13 cellular contexts compared by ENCODE assay signal in the genomic region with DNA sequence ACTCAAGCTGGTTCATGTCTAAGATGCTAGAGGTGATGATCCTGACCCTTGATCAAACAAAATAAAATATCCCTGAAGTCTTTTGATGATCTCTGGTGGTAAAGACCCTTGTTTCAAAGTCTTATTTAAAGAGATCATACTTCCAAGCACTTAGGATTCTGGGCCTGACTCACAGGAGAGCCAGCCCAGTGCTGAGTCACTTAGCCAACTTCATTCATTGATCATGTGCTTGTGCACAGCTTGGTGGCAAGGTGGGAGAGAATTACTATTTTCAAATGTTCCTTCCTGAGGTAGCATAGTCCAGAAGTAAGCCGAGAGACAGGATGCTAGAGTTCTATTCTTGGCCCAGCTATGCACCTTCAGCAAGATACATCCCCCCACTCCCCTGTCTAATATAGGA. TPM values are rescaled to one million over a fixed set of nuclear protein-coding genes. Genes with fewer than 3 reads are reported as not detected.
DNase-seq lines count a peak whose midpoint lies in the region; ATAC-seq and TF ChIP-seq lines count a peak whose summit lies in the region.
"Had no signal": no experiment of that assay in that cellular context is flagged by ENCODE, and none has a peak within 500 bp of the region (broad histone marks: within the 10 kb centered on the region; RNA-seq: fewer than 3 reads in every experiment).

No MANE protein-coding gene starts in this region.

- intact Hi-C loops in posterior vena cava (cut with DNase I): no loop called here

- H3K4me2 ChIP-seq in neural progenitor cell: peak overlapping the region; percentile 3

- no peak overlapping the region for H2AFZ ChIP-seq in neural progenitor cell (replicated peaks)
- H2AFZ ChIP-seq: parathyroid adenoma had no signal

- peaks cover 21% of the 10 kb centered on the region for H3K4me1 ChIP-seq in neural progenitor cell
- H3K4me1 ChIP-seq: parathyroid adenoma had no signal

- ATAC-seq in GM21390 (IDR thresholded peaks at IDR 0.05; ENCODE audit: unreplicated experiment): no peak
- no peak for ATAC-seq in HG03460 (IDR thresholded peaks at IDR 0.05; ENCODE audit: unreplicated experiment)

- peak overlapping the region; percentile 28 for H3K4me3 Mint-ChIP-seq in neural progenitor cell

- H3K36me3 Mint-ChIP-seq in neural progenitor cell: peaks cover 8% of the 10 kb centered on the region

- H4K20me1 ChIP-seq in neural progenitor cell (ENCODE audit: low read depth): peaks cover 13% of the 10 kb centered on the region

- H3K4me3 ChIP-seq in epithelial cell of proximal tubule (ENCODE audit: low read depth, low read length): no peak overlapping the region
- no peak overlapping the region for H3K4me3 ChIP-seq in neural progenitor cell

- peaks cover 47% of the 10 kb centered on the region for H3K79me2 ChIP-seq in neural progenitor cell (ENCODE audit: low read depth)

- H3K27me3 ChIP-seq in neural progenitor cell: no peaks in the 10 kb centered on the region

- H3F3A ChIP-seq in neural progenitor cell (ENCODE audit: low read depth): no peaks in the 10 kb centered on the region

- H3K9ac ChIP-seq in neural progenitor cell: no peak overlapping the region
- H3K9ac ChIP-seq: parathyroid adenoma had no signal

- TF ChIP-seq CTCF in epithelial cell of proximal tubule (conservative IDR thresholded peaks at IDR 0.05; ENCODE audit: low read depth, low read length) (no peak), neural progenitor cell (IDR thresholded peaks at IDR 0.05) (no peak)

- DNase-seq in G401 (ENCODE audit: low spot score) (peak; percentile 59), RKO (ENCODE audit: low spot score) (peak; percentile 40), epithelial cell of proximal tubule (ENCODE audit: low read depth) (peak; percentile 31), neural progenitor cell (ENCODE audit: low spot score) (no peak), posterior vena cava (ENCODE audit: low spot score) (no peak), GM19240 (ENCODE audit: insufficient read length, low spot score) (no peak)
- DNase-seq: activated CD8-positive, alpha-beta memory T cell treated with anti-CD3 and anti-CD28 coated beads, Interleukin-2, amount 50 U/mL, for 48 hours; central memory CD4-positive, alpha-beta T cell; GDM1; NCI-H345 had no signal

- peak overlapping the region; percentile 55 for H3K27ac Mint-ChIP-seq in neural progenitor cell

- in situ Hi-C loops in G401 (cut with HindIII; ENCODE audit: low sequenced_read_pairs): no loop called here

- peaks cover 50% of the 10 kb centered on the region for H3K4me1 Mint-ChIP-seq in neural progenitor cell

- no peaks in the 10 kb centered on the region for H3K27me3 Mint-ChIP-seq in neural progenitor cell (ENCODE audit: insufficient read depth, low read depth)

- H3K36me3 ChIP-seq in neural progenitor cell: no peaks in the 10 kb centered on the region

- no peaks in the 10 kb centered on the region for H3K9me3 ChIP-seq in neural progenitor cell (ENCODE audit: low read depth)

- no peak overlapping the region for H3K27ac ChIP-seq in neural progenitor cell
- H3K27ac ChIP-seq: parathyroid adenoma had no signal

- H3K9me3 Mint-ChIP-seq in neural progenitor cell: peaks cover 23% of the 10 kb centered on the region

RNA-seq across cellular contexts. Expression of gene SCN8A, which starts 40.6 kb away (rescaled TPM):
- total RNA-seq in G401 (2014; rRNA removed; shearing (Covaris generic)): 1.2 and 5.4 TPM in 2 replicates
- total RNA-seq in epithelial cell of proximal tubule: 0.58 and 0.86 TPM in 2 replicates
- 9.3 and 14.2 TPM in 2 replicates for total RNA-seq in neural progenitor cell (ENCODE audit: low replicate concordance)
- total RNA-seq in posterior vena cava: under 1 TPM; 0.65 to 0.81 TPM

Comparison
In these comparisons a context has a peak if more than half of its experiments do, and no peak if none do; other contexts are left out.
1. DNase-seq: peak in G401 (single experiment), RKO (single experiment) and epithelial cell of proximal tubule (single experiment); none in neural progenitor cell (single experiment), posterior vena cava (single experiment) and GM19240 (single experiment).